ENCODE assay signal across 1 cellular context in the genomic region with DNA sequence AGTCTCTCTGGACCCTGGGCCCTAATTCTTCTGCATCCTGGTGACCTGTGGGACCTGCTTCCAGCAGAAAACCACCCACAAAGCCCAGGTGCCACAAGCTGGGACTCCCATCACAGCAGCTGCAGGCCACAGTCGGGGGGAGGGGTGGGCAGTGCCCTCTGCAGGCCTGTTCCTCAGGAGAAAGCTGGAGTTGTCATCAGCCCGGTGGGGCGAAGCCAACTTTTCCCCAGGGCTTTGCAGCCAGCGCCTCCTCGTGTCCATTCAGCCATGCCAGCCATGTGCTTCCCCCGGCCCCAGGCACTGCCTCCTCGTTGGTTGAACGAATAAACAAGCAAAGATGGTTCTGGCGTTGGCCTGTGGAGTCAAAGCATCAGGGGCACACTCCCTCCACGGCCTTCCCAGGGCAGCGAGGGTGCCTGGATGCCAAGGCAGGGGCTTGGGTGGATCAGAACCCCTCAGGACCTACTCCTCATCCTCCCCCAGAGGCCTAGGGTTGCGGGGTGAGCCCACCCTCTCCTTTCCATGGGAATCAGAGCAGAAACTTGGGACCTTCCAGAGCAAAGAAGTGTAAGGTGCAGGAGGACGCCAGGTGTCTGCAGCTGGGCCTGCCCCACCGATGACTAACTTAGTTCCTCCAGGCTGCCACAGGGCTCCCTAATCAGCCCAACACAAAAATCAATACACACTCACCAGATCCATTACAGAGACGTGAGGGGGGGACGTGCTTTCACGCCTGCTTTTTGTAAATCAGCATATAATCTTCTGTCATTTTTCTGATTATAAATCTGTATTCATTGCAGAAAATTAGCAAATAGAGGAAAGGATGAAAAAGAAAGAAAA.
A peak's percentile ranks its signal among the peaks of the same experiment; 100 is the strongest.
TF ChIP-seq lines count a peak whose summit lies in the region.

No MANE protein-coding gene starts in this region.

TF ChIP-seq in H1, 55 proteins besides CTCF, POLR2A, EP300 and RAD21 (continued from another document):
- TF ChIP-seq, protein P1, sequence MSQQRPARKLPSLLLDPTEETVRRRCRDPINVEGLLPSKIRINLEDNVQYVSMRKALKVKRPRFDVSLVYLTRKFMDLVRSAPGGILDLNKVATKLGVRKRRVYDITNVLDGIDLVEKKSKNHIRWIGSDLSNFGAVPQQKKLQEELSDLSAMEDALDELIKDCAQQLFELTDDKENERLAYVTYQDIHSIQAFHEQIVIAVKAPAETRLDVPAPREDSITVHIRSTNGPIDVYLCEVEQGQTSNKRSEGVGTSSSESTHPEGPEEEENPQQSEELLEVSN (IDR thresholded peaks at IDR 0.05), result peak; percentile 84
- TF ChIP-seq, protein P2, sequence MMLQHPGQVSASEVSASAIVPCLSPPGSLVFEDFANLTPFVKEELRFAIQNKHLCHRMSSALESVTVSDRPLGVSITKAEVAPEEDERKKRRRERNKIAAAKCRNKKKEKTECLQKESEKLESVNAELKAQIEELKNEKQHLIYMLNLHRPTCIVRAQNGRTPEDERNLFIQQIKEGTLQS (IDR thresholded peaks at IDR 0.05; ENCODE audit: insufficient read depth, low read depth, low read length), result no peak
- no peak for TF ChIP-seq RXRA (IDR thresholded peaks at IDR 0.05; ENCODE audit: insufficient read depth, low read depth, low read length)
- no peak for TF ChIP-seq EZH2 (IDR thresholded peaks at IDR 0.05; ENCODE audit: low read depth, low read length, severe bottlenecking)
- no peak for TF ChIP-seq SRF (IDR thresholded peaks at IDR 0.05; ENCODE audit: low read depth, low read length)
- TF ChIP-seq PHF8 (conservative IDR thresholded peaks at IDR 0.05; ENCODE audit: low read depth, low read length), result no peak
